ENCODE assay signal across 1 cellular context in the genomic region with DNA sequence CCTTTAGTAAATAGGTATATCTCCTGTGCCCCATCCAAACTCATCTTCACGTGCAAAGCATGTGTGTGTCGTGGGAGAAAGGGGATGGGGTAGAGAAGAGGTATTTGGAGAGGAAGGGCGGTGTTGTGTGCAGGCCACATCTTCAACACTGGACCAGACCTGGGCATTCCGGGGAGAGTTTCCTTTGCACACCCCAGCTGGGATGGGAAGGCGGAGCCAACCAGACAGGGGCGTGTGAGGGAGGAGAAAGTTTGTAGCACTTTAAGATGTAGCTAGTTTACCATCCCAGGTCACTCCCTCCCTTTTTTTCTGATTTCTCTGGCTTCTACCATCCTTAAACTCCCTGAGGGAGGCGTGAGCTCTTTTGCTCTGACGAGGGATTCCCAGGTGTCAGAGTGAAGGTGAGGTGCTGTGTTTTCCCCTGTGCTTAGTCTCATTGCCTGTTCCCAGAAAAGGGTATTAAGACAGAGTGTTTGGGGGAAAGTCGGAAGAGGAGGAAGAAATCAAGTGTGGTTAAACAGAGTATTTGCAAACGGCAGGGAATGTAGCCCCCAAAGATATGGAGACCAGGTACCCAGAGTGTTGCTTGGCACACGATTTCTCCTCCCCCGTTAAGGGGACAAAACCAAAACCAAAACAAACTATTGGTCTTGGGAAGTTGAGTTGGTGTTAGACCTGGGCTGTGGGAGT.
TF ChIP-seq lines count a peak whose summit lies in the region.

No MANE protein-coding gene starts in this region.

TF ChIP-seq in H1, 55 proteins besides CTCF, POLR2A, EP300 and RAD21:
- TF ChIP-seq POU5F1 (IDR thresholded peaks at IDR 0.05; ENCODE audit: low read depth, low read length) (no peak), CBX8 (IDR thresholded peaks at IDR 0.05; ENCODE audit: borderline replicate concordance, low read depth, low read length) (no peak), SIN3A (conservative IDR thresholded peaks at IDR 0.05 in 1 of 2, IDR thresholded peaks at IDR 0.05 in 1 of 2; ENCODE audit: low read depth in 1 of 2, low read length in 2 of 2) (0 out of 4 replicates have a peak, but pooled peaks of 1 of the 2 experiments have one; percentile 33), SUZ12 (IDR thresholded peaks at IDR 0.05; ENCODE audit: low read length) (no peak), HDAC2 (IDR thresholded peaks at IDR 0.05; ENCODE audit: borderline replicate concordance in 1 of 2, low read depth in 2 of 2, low read length in 2 of 2) (no peak), TAF1 (IDR thresholded peaks at IDR 0.05; ENCODE audit: low read depth, low read length) (0 out of 2 replicates have a peak, but pooled peaks have one; percentile 32), KDM4A (IDR thresholded peaks at IDR 0.05; ENCODE audit: low read depth, low read length, severe bottlenecking) (peak; percentile 33), BRCA1 (IDR thresholded peaks at IDR 0.05; ENCODE audit: low read depth, low read length) (no peak), MAFK (IDR thresholded peaks at IDR 0.05; ENCODE audit: low read depth, low read length) (no peak), E2F6 (IDR thresholded peaks at IDR 0.05) (peak; percentile 21; the same call in 1 of the 2 replicates), SRF (IDR thresholded peaks at IDR 0.05; ENCODE audit: low read depth, low read length) (no peak), CTBP2 (IDR thresholded peaks at IDR 0.05; ENCODE audit: borderline replicate concordance, insufficient read depth, insufficient read length, low read length) (no peak), MAX (IDR thresholded peaks at IDR 0.05) (peak; percentile 33; the same call in 1 of the 2 replicates), SIX5 (IDR thresholded peaks at IDR 0.05; ENCODE audit: low read depth, low read length) (no peak), ATF2 (IDR thresholded peaks at IDR 0.05; ENCODE audit: low read length) (no peak), FOSL1 (IDR thresholded peaks at IDR 0.05; ENCODE audit: insufficient read depth, low read depth, low read length) (no peak), CBX5 (IDR thresholded peaks at IDR 0.05; ENCODE audit: low read depth, low read length) (no peak), POLR2AphosphoS5 (IDR thresholded peaks at IDR 0.05; ENCODE audit: low read depth, low read length) (no peak), NRF1 (IDR thresholded peaks at IDR 0.05; ENCODE audit: low read depth, low read length) (no peak), RXRA (IDR thresholded peaks at IDR 0.05; ENCODE audit: insufficient read depth, low read depth, low read length) (no peak), GTF2F1 (IDR thresholded peaks at IDR 0.05; ENCODE audit: borderline replicate concordance, low read depth, low read length) (no peak), SP4 (IDR thresholded peaks at IDR 0.05; ENCODE audit: low read length) (no peak), ZNF274 (IDR thresholded peaks at IDR 0.05; ENCODE audit: borderline replicate concordance, extremely low read depth, low read length) (no peak), USF2 (IDR thresholded peaks at IDR 0.05; ENCODE audit: low read length) (no peak), TEAD4 (IDR thresholded peaks at IDR 0.05; ENCODE audit: low read depth, low read length) (no peak), HDAC6 (IDR thresholded peaks at IDR 0.05; ENCODE audit: low read depth, low read length) (no peak), PHF8 (conservative IDR thresholded peaks at IDR 0.05; ENCODE audit: low read depth, low read length) (no peak), BACH1 (IDR thresholded peaks at IDR 0.05; ENCODE audit: low read length) (no peak), RBBP5 (IDR thresholded peaks at IDR 0.05; ENCODE audit: borderline replicate concordance, low read depth, low read length) (0 out of 2 replicates have a peak, but pooled peaks have one; percentile 54), JUND (IDR thresholded peaks at IDR 0.05; ENCODE audit: low read length) (no peak), ASH2L (IDR thresholded peaks at IDR 0.05; ENCODE audit: low read length) (peak; percentile 82), KDM1A (IDR thresholded peaks at IDR 0.05; ENCODE audit: borderline replicate concordance, low read length) (no peak)
TF ChIP-seq in H1: peak in this region for 7.
